ENCODE assay signal across 8 cellular contexts in the genomic region with DNA sequence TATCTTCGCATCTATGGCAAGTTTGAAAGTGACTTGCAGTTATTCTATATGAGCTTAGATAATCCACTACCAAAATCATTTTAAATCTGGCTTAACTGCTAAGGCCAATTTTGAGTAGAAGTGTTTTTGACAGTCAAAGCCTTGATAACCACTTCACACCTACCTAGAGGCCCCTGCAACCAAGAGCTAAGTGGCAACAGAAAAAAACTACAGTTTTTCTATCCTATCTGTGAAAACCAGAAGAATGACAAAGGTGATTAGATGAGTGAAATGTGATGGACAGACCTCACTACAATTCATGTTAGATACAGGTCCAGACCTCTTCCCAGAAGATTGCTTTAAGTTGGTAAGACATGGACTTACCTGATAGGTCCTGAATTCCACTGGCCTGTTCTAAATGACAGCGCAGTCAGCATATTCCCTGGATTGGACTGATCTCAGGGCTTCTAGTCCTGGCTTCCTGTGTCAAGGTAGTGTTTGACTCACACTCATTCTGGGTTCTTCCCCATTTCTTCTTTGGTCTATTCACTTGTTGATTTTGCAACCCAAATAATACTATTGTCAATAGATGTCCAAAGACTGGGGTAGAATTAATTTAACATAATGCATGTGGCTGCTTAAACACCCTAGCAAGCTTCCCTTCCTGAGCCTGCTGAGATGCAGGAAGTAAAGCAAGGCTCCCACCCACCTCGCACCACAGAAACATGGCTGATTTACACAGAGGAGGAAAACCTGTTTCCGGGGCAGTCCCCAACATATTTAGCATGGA.
DNase-seq lines count a peak whose midpoint lies in the region; ATAC-seq and TF ChIP-seq lines count a peak whose summit lies in the region.

No MANE protein-coding gene starts in this region.

- CTCF ChIA-PET in CD4-positive, alpha-beta T cell (lab: Charles Lee): interaction anchor here (0.8 kb wide), 1 partner anchor 65 kb away, joined by 3 read pairs; a partner anchor contains a TSS

- intact Hi-C loops in CD4-positive, alpha-beta T cell (cut with DNase I, micrococcal nuclease): loop anchor here (5.0 kb wide), 3 partner anchors 40 to 65 kb away; a partner anchor contains a TSS
- intact Hi-C loops in posterior cingulate gyrus (cut with DNase I): no loop called here

- H3K9me3 Mint-ChIP-seq in CD4-positive, alpha-beta T cell: no peaks in the 10 kb centered on the region
- H3K9me3 Mint-ChIP-seq in immature natural killer cell: no peaks in the 10 kb centered on the region

- H3K36me3 Mint-ChIP-seq in CD4-positive, alpha-beta T cell (ENCODE audit: low read depth): no peaks in the 10 kb centered on the region
- no peaks in the 10 kb centered on the region for H3K36me3 Mint-ChIP-seq in immature natural killer cell

- H3K9me3 ChIP-seq in CD4-positive, alpha-beta T cell (ENCODE audit: control insufficient read depth, low read length): no peaks in the 10 kb centered on the region

- DNase-seq in CD4-positive, alpha-beta T cell: no peak
- peak; percentile 12 to 21 for DNase-seq in activated CD4-positive, alpha-beta T cell treated with anti-CD3 and anti-CD28 coated beads for 4 hours
- DNase-seq in immature natural killer cell (peak; percentile 18 to 34 (median 21)), posterior cingulate gyrus (no peak), GM10266 (ENCODE audit: extremely low spot score) (no peak)

- no peak overlapping the region for H3K27ac Mint-ChIP-seq in CD4-positive, alpha-beta T cell
- H3K27ac Mint-ChIP-seq in immature natural killer cell: peak overlapping the region; percentile 59 to 86 (median 82)

- no peak overlapping the region for H3K27ac ChIP-seq in CD4-positive, alpha-beta T cell (ENCODE audit: low read depth, low read length)

- no peak for TF ChIP-seq CTCF in CD4-positive, alpha-beta T cell (IDR thresholded peaks at IDR 0.05)
- no peak for TF ChIP-seq CTCF in GM10266 (IDR thresholded peaks at IDR 0.05; ENCODE audit: control insufficient read depth, insufficient read depth, low read depth, missing control alignments)

- no peaks in the 10 kb centered on the region for H3K27me3 Mint-ChIP-seq in CD4-positive, alpha-beta T cell
- peaks cover 0 to 2% (median 0%) of the 10 kb centered on the region in 3 donors for H3K27me3 Mint-ChIP-seq in immature natural killer cell (ENCODE audit: low read depth in 3 of 3)

- peaks cover 74% of the 10 kb centered on the region for H3K4me1 Mint-ChIP-seq in CD4-positive, alpha-beta T cell (ENCODE audit: low read depth)
- H3K4me1 Mint-ChIP-seq in immature natural killer cell: peaks cover 79 to 96% of the 10 kb centered on the region in 2 donors

- POLR2A ChIA-PET in CD4-positive, alpha-beta T cell (lab: Charles Lee): interaction anchor here (1.0 to 1.6 kb wide), 4 partner anchors 44 to 66 kb away, joined by 3 to 4 read pairs (median 3); no protein-coding TSS in a partner anchor

- no peak overlapping the region for H3K4me3 Mint-ChIP-seq in CD4-positive, alpha-beta T cell
- peak overlapping the region; percentile 60 to 76 (median 63) for H3K4me3 Mint-ChIP-seq in immature natural killer cell

- ATAC-seq in CD4-positive, alpha-beta T cell (ENCODE audit: poor library complexity): peak; percentile 66
- peak; percentile 53 for ATAC-seq in HG02610 (IDR thresholded peaks at IDR 0.05; ENCODE audit: unreplicated experiment)
- no peak for ATAC-seq in HG03175 (IDR thresholded peaks at IDR 0.05; ENCODE audit: unreplicated experiment)
- no peak for ATAC-seq in HG03571 (IDR thresholded peaks at IDR 0.05; ENCODE audit: unreplicated experiment)

- H3K27me3 ChIP-seq in CD4-positive, alpha-beta T cell (ENCODE audit: control insufficient read depth, insufficient read depth, low read length): no peaks in the 10 kb centered on the region

Comparison
In these comparisons a context has a peak if more than half of its experiments do, and no peak if none do; other contexts are left out.
1. ATAC-seq: peak in CD4-positive, alpha-beta T cell (single experiment) and HG02610 (single experiment); none in HG03175 (single experiment) and HG03571 (single experiment).
2. DNase-seq: peak in activated CD4-positive, alpha-beta T cell treated with anti-CD3 and anti-CD28 coated beads for 4 hours (2 of 2) and immature natural killer cell (3 of 3); none in CD4-positive, alpha-beta T cell (0 of 10), posterior cingulate gyrus (0 of 10) and GM10266 (single experiment).